In the genomic region with DNA sequence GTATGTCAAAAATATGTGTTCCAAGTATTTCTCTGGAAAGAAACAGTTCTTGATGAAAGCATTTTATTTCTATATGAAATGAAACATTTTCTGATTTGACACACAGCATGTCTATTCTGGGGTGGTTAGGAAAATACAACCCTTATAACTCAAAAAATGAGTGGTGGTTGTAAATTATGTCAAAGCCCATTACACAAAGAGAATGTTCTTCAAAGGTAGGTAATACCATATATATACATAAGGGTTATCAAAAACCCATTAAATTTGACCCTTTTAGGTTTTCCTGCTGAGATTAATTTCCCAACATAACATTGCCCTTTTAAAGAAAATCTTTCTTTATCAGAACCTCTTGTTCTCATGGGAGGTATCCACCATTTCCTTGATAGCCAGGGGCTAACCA, we compare ENCODE assay signal across 24 cellular contexts.
"Had no signal": no experiment of that assay in that cellular context is flagged by ENCODE, and none has a peak within 500 bp of the region (broad histone marks: within the 10 kb centered on the region; RNA-seq: fewer than 3 reads in every experiment).

No MANE protein-coding gene starts in this region.

- H3K36me3 ChIP-seq: colonic mucosa, esophagus muscularis mucosa, esophagus squamous epithelium, gastrocnemius medialis, gastroesophageal sphincter, heart left ventricle, heart right ventricle had no signal

- H3K4me3 ChIP-seq: colonic mucosa, coronary artery, dorsolateral prefrontal cortex, esophagus muscularis mucosa, esophagus squamous epithelium, gastrocnemius medialis, gastroesophageal sphincter, heart left ventricle, heart right ventricle had no signal

- H3K27me3 ChIP-seq: colonic mucosa, dorsolateral prefrontal cortex, esophagus muscularis mucosa, esophagus squamous epithelium, foreskin keratinocyte, gastrocnemius medialis, gastroesophageal sphincter, heart left ventricle, heart right ventricle had no signal

- H3K4me1 ChIP-seq: colonic mucosa, esophagus muscularis mucosa, esophagus squamous epithelium, foreskin keratinocyte, gastrocnemius medialis, gastroesophageal sphincter, heart left ventricle, heart right ventricle had no signal

- ATAC-seq: effector memory CD8-positive, alpha-beta T cell; esophagus mucosa; foreskin keratinocyte; gastrocnemius medialis; gastroesophageal sphincter; heart left ventricle; heart right ventricle had no signal

- H3K9me3 ChIP-seq: colonic mucosa, esophagus muscularis mucosa, esophagus squamous epithelium, gastrocnemius medialis, gastroesophageal sphincter had no signal

- H3K27ac ChIP-seq: colonic mucosa, coronary artery, dorsolateral prefrontal cortex, epithelial cell of prostate, esophagus muscularis mucosa, esophagus squamous epithelium, foreskin keratinocyte, gastrocnemius medialis, gastroesophageal sphincter, heart left ventricle, heart right ventricle had no signal

- DNase-seq: colonic mucosa; cortex of kidney; dermis blood vessel endothelial cell; dorsolateral prefrontal cortex; effector CD4-positive, alpha-beta T cell; effector CD8-positive, alpha-beta T cell; effector memory CD4-positive, alpha-beta T cell; effector memory CD8-positive, alpha-beta T cell; endodermal cell; erythroblast; esophagus squamous epithelium; foreskin fibroblast; foreskin keratinocyte; foreskin melanocyte; gastrocnemius medialis; glutamatergic neuron; head of caudate nucleus; heart left ventricle; heart right ventricle had no signal
